ENCODE assay signal across 17 cellular contexts in genomic region chr20:49838546-49838945, GRCh38. TPM values are rescaled to one million over a fixed set of nuclear protein-coding genes. Genes with fewer than 3 reads are reported as not detected.
DNase-seq lines count a peak whose midpoint lies in the region; ATAC-seq and TF ChIP-seq lines count a peak whose summit lies in the region.
"Had no signal": no experiment of that assay in that cellular context is flagged by ENCODE, and none has a peak within 500 bp of the region (broad histone marks: within the 10 kb centered on the region; RNA-seq: fewer than 3 reads in every experiment).

No MANE protein-coding gene starts in this region.

- H3K79me1 ChIP-seq in mesendoderm (ENCODE audit: low read length): no peaks in the 10 kb centered on the region

- H3K4me3 ChIP-seq in ascending aorta (no peak overlapping the region), mesendoderm (ENCODE audit: low read length) (no peak overlapping the region)
- H3K4me3 ChIP-seq: GM23338 had no signal

- H2BK120ac ChIP-seq in mesendoderm (ENCODE audit: low read depth, low read length): no peak overlapping the region

- peaks cover under 1 to 11% of the 10 kb centered on the region in 2 donors for H3K4me1 ChIP-seq in ascending aorta
- H3K4me1 ChIP-seq in mesendoderm (ENCODE audit: control insufficient read depth, low read depth, low read length): no peaks in the 10 kb centered on the region

- no peaks in the 10 kb centered on the region for H3K9me3 Mint-ChIP-seq in stimulated activated memory B cell treated with anti-CD40 and anti-IgM and Interleukin-4, amounts not matched to agents 10 μg/mL and 1 μg/mL and 100 μg/mL, for 72 hours
- H3K9me3 Mint-ChIP-seq: CD4-positive, alpha-beta T cell; GM23338 had no signal

- no peak overlapping the region for H3K4me2 ChIP-seq in mesendoderm (ENCODE audit: low read length)
- H3K4me2 ChIP-seq: GM23338 had no signal

- no peak for ATAC-seq in stimulated activated memory B cell treated with anti-CD40 and anti-IgM and Interleukin-4, amounts not matched to agents 10 μg/mL and 1 μg/mL and 100 μg/mL, for 72 hours
- ATAC-seq in GM18517 (IDR thresholded peaks at IDR 0.05; ENCODE audit: unreplicated experiment) (no peak), GM18498 (IDR thresholded peaks at IDR 0.05; ENCODE audit: unreplicated experiment) (no peak)
- ATAC-seq: GM23338 had no signal

- H3K27me3 ChIP-seq in ascending aorta (no peaks in the 10 kb centered on the region), mesendoderm (ENCODE audit: insufficient read depth, low read length, poor library complexity) (no peaks in the 10 kb centered on the region)

- H3K27ac Mint-ChIP-seq in stimulated activated memory B cell treated with anti-CD40 and anti-IgM and Interleukin-4, amounts not matched to agents 10 μg/mL and 1 μg/mL and 100 μg/mL, for 72 hours: peak overlapping the region; percentile 57
- H3K27ac Mint-ChIP-seq: B cell; CD4-positive, alpha-beta T cell; GM23338; H9 had no signal

- H3K23ac ChIP-seq in mesendoderm (ENCODE audit: low read length): no peak overlapping the region

- H3K56ac ChIP-seq in mesendoderm (ENCODE audit: low read length): no peak overlapping the region

- WGBS in mesendoderm (ENCODE audit: extremely low coverage, insufficient coverage, low lambda C conversion rate): no CpG with 5 or more reads among the region's 8 CpGs

- H2BK15ac ChIP-seq in mesendoderm (replicated peaks; ENCODE audit: low read depth): no peak overlapping the region

- H3K36me3 Mint-ChIP-seq in stimulated activated memory B cell treated with anti-CD40 and anti-IgM and Interleukin-4, amounts not matched to agents 10 μg/mL and 1 μg/mL and 100 μg/mL, for 72 hours: peaks cover 41% of the 10 kb centered on the region

- H3K18ac ChIP-seq in mesendoderm (ENCODE audit: low read length): no peak overlapping the region

- no peak overlapping the region for H3K9ac ChIP-seq in mesendoderm (ENCODE audit: low read length)

- H3K9me3 ChIP-seq in ascending aorta: no peaks in the 10 kb centered on the region

- H2BK5ac ChIP-seq in mesendoderm (ENCODE audit: low read length): no peak overlapping the region

- no peak overlapping the region for H3K4me3 Mint-ChIP-seq in stimulated activated memory B cell treated with anti-CD40 and anti-IgM and Interleukin-4, amounts not matched to agents 10 μg/mL and 1 μg/mL and 100 μg/mL, for 72 hours
- H3K4me3 Mint-ChIP-seq: B cell; CD4-positive, alpha-beta T cell; GM23338; H9 had no signal

- DNase-seq in ascending aorta (ENCODE audit: low spot score in 2 of 2): no peak
- DNase-seq in mesendoderm: peak; percentile 77
- no peak for DNase-seq in COLO668 (lab: John Stamatoyannopoulos, UW; ENCODE audit: unreplicated experiment)
- DNase-seq in inferior parietal cortex (ENCODE audit: extremely low spot score): no peak
- DNase-seq: C1 segment of cervical spinal cord; CD4-positive, alpha-beta T cell; COR-L47; DMS153; DMS79 treated with DMSO at 0.1 percent for 48 hours; EL; H9; IMR-90 had no signal

- H3K79me2 ChIP-seq in mesendoderm (ENCODE audit: control insufficient read depth, insufficient read depth, low read length): no peaks in the 10 kb centered on the region

- peak overlapping the region; percentile 72 to 73 for H3K27ac ChIP-seq in ascending aorta
- H3K27ac ChIP-seq in mesendoderm (ENCODE audit: low read depth, low read length): no peak overlapping the region

- H4K8ac ChIP-seq in mesendoderm (ENCODE audit: low read depth, low read length): no peak overlapping the region

- H2AK5ac ChIP-seq in mesendoderm (ENCODE audit: low read length): no peak overlapping the region

- H3K4ac ChIP-seq in mesendoderm (ENCODE audit: low read depth, low read length): no peak overlapping the region

- intact Hi-C loops in ascending aorta (cut with DNase I): no loop called here

- H3K4me1 Mint-ChIP-seq in stimulated activated memory B cell treated with anti-CD40 and anti-IgM and Interleukin-4, amounts not matched to agents 10 μg/mL and 1 μg/mL and 100 μg/mL, for 72 hours: peaks cover 6% of the 10 kb centered on the region
- H3K4me1 Mint-ChIP-seq: B cell had no signal

- H3K27me3 Mint-ChIP-seq in stimulated activated memory B cell treated with anti-CD40 and anti-IgM and Interleukin-4, amounts not matched to agents 10 μg/mL and 1 μg/mL and 100 μg/mL, for 72 hours: no peaks in the 10 kb centered on the region
- H3K27me3 Mint-ChIP-seq: B cell; CD4-positive, alpha-beta T cell had no signal

- no peaks in the 10 kb centered on the region for H3K36me3 ChIP-seq in ascending aorta
- H3K36me3 ChIP-seq in mesendoderm (ENCODE audit: control insufficient read depth, insufficient read depth, low read length): no peaks in the 10 kb centered on the region

- no peak overlapping the region for H4K5ac ChIP-seq in mesendoderm (ENCODE audit: low read length)

- TF ChIP-seq CTCF in ascending aorta (IDR thresholded peaks at IDR 0.05): no peak

RNA-seq across cellular contexts. Expression of gene SLC9A8, which starts 25.9 kb away (rescaled TPM):
- 9.7 TPM for total RNA-seq in ascending aorta
- polyA plus RNA-seq in mesendoderm (2013, experiment 1 of 2): 3.4 TPM
- 3.3 TPM for polyA plus RNA-seq in mesendoderm (2013, experiment 2 of 2)
